8 cellular contexts compared by ENCODE assay signal in genomic region chr19:49809155-49809986, GRCh38. TPM values are rescaled to one million over a fixed set of nuclear protein-coding genes. Genes with fewer than 3 reads are reported as not detected.
DNase-seq lines count a peak whose midpoint lies in the region; ATAC-seq and TF ChIP-seq lines count a peak whose summit lies in the region.

No MANE protein-coding gene starts in this region.

- H3K4me3 ChIP-seq in DOHH2 (ENCODE audit: low read length) (peak overlapping the region; percentile 76), gastroesophageal sphincter (peak overlapping the region; percentile 68 to 80), neural progenitor cell (peak overlapping the region; percentile 49), upper lobe of left lung (peak overlapping the region; percentile 69 to 93 (median 80))

- H3F3A ChIP-seq in DOHH2 (ENCODE audit: control insufficient read depth, insufficient read depth) (0 out of 2 replicates have a peak, but pooled peaks cover 4% of the 10 kb centered on the region), neural progenitor cell (ENCODE audit: low read depth) (peaks cover 57% of the 10 kb centered on the region)

- peak; percentile 27 for ATAC-seq in gastroesophageal sphincter
- peak; percentile 19 to 42 for ATAC-seq in upper lobe of left lung (ENCODE audit: low FRiP score in 2 of 2)
- no peak for ATAC-seq in GM18858 (IDR thresholded peaks at IDR 0.05; ENCODE audit: unreplicated experiment)

- DNase-seq in NCI-H748 (lab: John Stamatoyannopoulos, UW; ENCODE audit: unreplicated experiment) (peak; percentile 71), neural progenitor cell (ENCODE audit: low spot score) (peak; percentile 71), upper lobe of left lung (peak; percentile 60 to 91), LoVo (ENCODE audit: low spot score) (no peak)
- peak; percentile 29 for DNase-seq in activated effector memory CD4-positive, alpha-beta T cell treated with Interleukin-2 at 50 U/mL for 16 hours

- H3K9me3 Mint-ChIP-seq in neural progenitor cell: no peaks in the 10 kb centered on the region

- H3K36me3 Mint-ChIP-seq in neural progenitor cell: peaks cover 5% of the 10 kb centered on the region

- H3K27me3 ChIP-seq in DOHH2 (ENCODE audit: control insufficient read depth, low read length): no peaks in the 10 kb centered on the region
- H3K27me3 ChIP-seq in gastroesophageal sphincter: no peaks in the 10 kb centered on the region
- no peaks in the 10 kb centered on the region for H3K27me3 ChIP-seq in neural progenitor cell
- no peaks in the 10 kb centered on the region for H3K27me3 ChIP-seq in upper lobe of left lung

- H3K4me1 ChIP-seq in DOHH2 (ENCODE audit: control insufficient read depth, low read length) (peaks cover 42% of the 10 kb centered on the region), gastroesophageal sphincter (peaks cover 0 to 50% (median 11%) of the 10 kb centered on the region in 3 donors), neural progenitor cell (peaks cover 19% of the 10 kb centered on the region), upper lobe of left lung (peaks cover 18 to 38% (median 24%) of the 10 kb centered on the region in 4 donors)

- peaks cover 40% of the 10 kb centered on the region for H3K4me1 Mint-ChIP-seq in neural progenitor cell

- no peak overlapping the region for H3K9ac ChIP-seq in neural progenitor cell

- peak; percentile 17 for TF ChIP-seq CTCF in DOHH2 (IDR thresholded peaks at IDR 0.05; ENCODE audit: low read depth, low read length, poor library complexity, severe bottlenecking)
- TF ChIP-seq CTCF in gastroesophageal sphincter (IDR thresholded peaks at IDR 0.05): peak in 2 of 4 experiments; percentile 7 to 36
- TF ChIP-seq CTCF in neural progenitor cell (IDR thresholded peaks at IDR 0.05): peak; percentile 29
- TF ChIP-seq CTCF in upper lobe of left lung (IDR thresholded peaks at IDR 0.05): peak in 2 of 6 experiments; percentile 25 to 27

- TF ChIP-seq POLR2A in gastroesophageal sphincter (IDR thresholded peaks at IDR 0.05) (no peak), upper lobe of left lung (IDR thresholded peaks at IDR 0.05) (peak in 3 of 4 donors; percentile 11 to 60 (median 37))

- peak overlapping the region; percentile 98 for H3K4me2 ChIP-seq in DOHH2 (ENCODE audit: low read length)
- peak overlapping the region; percentile 78 for H3K4me2 ChIP-seq in neural progenitor cell

- peaks cover 31% of the 10 kb centered on the region for H3K36me3 ChIP-seq in DOHH2 (ENCODE audit: control insufficient read depth, low read length)
- H3K36me3 ChIP-seq in gastroesophageal sphincter: peaks cover 0 to 35% of the 10 kb centered on the region in 2 donors
- H3K36me3 ChIP-seq in neural progenitor cell: no peaks in the 10 kb centered on the region
- peaks cover 0 to 33% (median 15%) of the 10 kb centered on the region in 4 donors for H3K36me3 ChIP-seq in upper lobe of left lung

- peak overlapping the region; percentile 22 for H2AFZ ChIP-seq in neural progenitor cell (replicated peaks)

- H3K79me2 ChIP-seq in DOHH2 (ENCODE audit: control insufficient read depth, low read length) (peaks cover 5% of the 10 kb centered on the region; the same call in 1 of the 2 replicates), neural progenitor cell (ENCODE audit: low read depth) (peaks cover 9% of the 10 kb centered on the region)

- H3K27ac ChIP-seq in DOHH2 (ENCODE audit: low read depth, low read length): no peak overlapping the region
- H3K27ac ChIP-seq in gastroesophageal sphincter: peak overlapping the region; percentile 55 to 92 (median 86)
- H3K27ac ChIP-seq in neural progenitor cell: no peak overlapping the region
- peak overlapping the region; percentile 73 to 94 (median 89) for H3K27ac ChIP-seq in upper lobe of left lung

- 3 to 4% methylated on average over 7 to 8 of the region's 50 CpGs for WGBS in gastroesophageal sphincter (ENCODE audit: low coverage in 1 of 2), 2 donors
- WGBS in upper lobe of left lung, 2 donors: 11 to 35% methylated on average over 9 to 40 of the region's 50 CpGs

- H3K27me3 Mint-ChIP-seq in neural progenitor cell (ENCODE audit: insufficient read depth, low read depth): peaks cover 10% of the 10 kb centered on the region

- no peaks in the 10 kb centered on the region for H3K9me2 ChIP-seq in DOHH2 (replicated peaks; ENCODE audit: control insufficient read depth, low read length)

- H4K20me1 ChIP-seq in DOHH2 (ENCODE audit: control insufficient read depth, insufficient read depth, low read depth, low read length) (peaks cover 4% of the 10 kb centered on the region), neural progenitor cell (ENCODE audit: low read depth) (peaks cover 11% of the 10 kb centered on the region)

- no peaks in the 10 kb centered on the region for H3K9me3 ChIP-seq in DOHH2 (ENCODE audit: control insufficient read depth, insufficient read depth, low read length)
- no peaks in the 10 kb centered on the region for H3K9me3 ChIP-seq in gastroesophageal sphincter
- H3K9me3 ChIP-seq in neural progenitor cell (ENCODE audit: low read depth): no peaks in the 10 kb centered on the region
- no peaks in the 10 kb centered on the region for H3K9me3 ChIP-seq in upper lobe of left lung

- peak overlapping the region; percentile 90 for H3K4me3 Mint-ChIP-seq in neural progenitor cell

- TF ChIP-seq EP300 in gastroesophageal sphincter (IDR thresholded peaks at IDR 0.05) (no peak), upper lobe of left lung (IDR thresholded peaks at IDR 0.05) (no peak)

- peak overlapping the region; percentile 95 for H3K27ac Mint-ChIP-seq in neural progenitor cell

RNA-seq across cellular contexts. Expression of gene FUZ, which starts 3.7 kb away (rescaled TPM):
- total RNA-seq in gastroesophageal sphincter (10 to 100 TPM; 14.8 to 23.0 (median 20.1) TPM), neural progenitor cell (ENCODE audit: low replicate concordance) (24.6 and 37.8 TPM in 2 replicates), upper lobe of left lung (10 to 100 TPM; 17.3 to 43.0 (median 22.3) TPM)

RNA-seq across cellular contexts. Expression of gene MED25, which starts 8.7 kb away (rescaled TPM):
- total RNA-seq in gastroesophageal sphincter (10 to 100 TPM; 26.7 to 36.1 (median 28.7) TPM), neural progenitor cell (ENCODE audit: low replicate concordance) (44.9 and 54.1 TPM in 2 replicates), upper lobe of left lung (100 to 1,000 TPM in 1 of 6 donors, 10 to 100 TPM in 5; 41.7 to 110 (median 61.2) TPM)

RNA-seq across cellular contexts. Expression of gene PTOV1, which starts 41.6 kb away (rescaled TPM):
- total RNA-seq in gastroesophageal sphincter (10 to 100 TPM; 52.9 to 89.1 (median 60.0) TPM), neural progenitor cell (ENCODE audit: low replicate concordance) (63.5 and 218 TPM in 2 replicates), upper lobe of left lung (100 to 1,000 TPM in 3 of 6 donors, 10 to 100 TPM in 3; 60.2 to 136 (median 106) TPM)

RNA-seq across cellular contexts. Expression of gene AP2A1, which starts 42.6 kb away (rescaled TPM):
- 100 to 1,000 TPM in 1 of 4 donors, 10 to 100 TPM in 3; 69.9 to 103 (median 76.1) TPM for total RNA-seq in gastroesophageal sphincter
- total RNA-seq in neural progenitor cell (ENCODE audit: low replicate concordance): 61.6 and 137 TPM in 2 replicates
- 100 to 1,000 TPM in 1 of 6 donors, 10 to 100 TPM in 5; 46.0 to 113 (median 77.6) TPM for total RNA-seq in upper lobe of left lung

RNA-seq across cellular contexts. Expression of gene TSKS, which starts 46.3 kb away (rescaled TPM):
- total RNA-seq in gastroesophageal sphincter (1 to 10 TPM in 1 of 4 donors, under 1 TPM in 1, not detected in 2; 0.73 to 4.2 TPM), neural progenitor cell (ENCODE audit: low replicate concordance) (0.37 TPM in 1 of 2 replicates, not detected in the other), upper lobe of left lung (under 1 TPM in 3 of 6 donors, not detected in 3; 0.15 to 0.91 (median 0.37) TPM)

Comparison
In these comparisons a context has a peak if more than half of its experiments do, and no peak if none do; other contexts are left out.
1. H3K27ac ChIP-seq: peak in gastroesophageal sphincter (4 of 4) and upper lobe of left lung (4 of 4); none in DOHH2 (single experiment) and neural progenitor cell (single experiment).
2. POLR2A ChIP-seq: peak in upper lobe of left lung (3 of 4); none in gastroesophageal sphincter (0 of 2).
3. Peak in every context shown above with its lines, with median percentiles within 50 percentile points of each other: H3K4me3 ChIP-seq.